Comparison of ENCODE assay signal across 14 cellular contexts in the genomic region with DNA sequence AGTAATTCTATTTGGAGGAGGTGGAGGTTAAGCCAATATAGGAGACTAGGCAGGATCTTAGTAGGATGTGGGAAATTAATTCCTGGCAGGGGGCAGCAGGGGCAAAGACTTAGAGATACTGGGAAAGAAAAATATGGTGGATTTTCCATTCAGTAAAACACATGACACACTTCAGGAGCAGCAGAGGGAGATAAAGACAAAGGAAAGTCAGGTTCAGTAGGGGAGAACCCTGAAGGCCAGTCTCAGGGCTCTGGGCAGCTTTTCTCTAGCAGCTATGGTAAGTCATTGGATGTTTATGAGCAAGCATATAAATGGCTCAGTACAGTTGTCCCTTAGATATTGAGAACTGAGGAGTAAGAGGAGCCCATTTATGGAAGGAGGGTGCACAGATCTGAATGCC.
"Had no signal": no experiment of that assay in that cellular context is flagged by ENCODE, and none has a peak within 500 bp of the region (broad histone marks: within the 10 kb centered on the region; RNA-seq: fewer than 3 reads in every experiment).

No MANE protein-coding gene starts in this region.

- H3K36me3 ChIP-seq: esophagus muscularis mucosa, lower lobe of right lung, sigmoid colon, stomach had no signal

- H3K4me3 Mint-ChIP-seq: activated B cell treated with CpG ODN at 0.5 μM for 24 hours; activated CD4-positive, alpha-beta T cell treated with anti-CD3 and anti-CD28 coated beads, Interleukin-2, amount 10 ng/mL, durations not matched to agents 7 days and 5 days; activated naive CD8-positive, alpha-beta T cell; T-helper 17 cell had no signal

- H3K27ac ChIP-seq: esophagus muscularis mucosa, lower lobe of right lung, sigmoid colon, stomach, testis had no signal

- H3K27ac Mint-ChIP-seq: activated B cell treated with CpG ODN at 0.5 μM for 24 hours; activated CD4-positive, alpha-beta T cell treated with anti-CD3 and anti-CD28 coated beads, Interleukin-2, amount 10 ng/mL, durations not matched to agents 7 days and 5 days; activated naive CD8-positive, alpha-beta T cell; T-helper 17 cell had no signal

- H3K4me3 ChIP-seq: esophagus muscularis mucosa, lower lobe of right lung, sigmoid colon, stomach, testis had no signal

- H3K4me1 ChIP-seq: esophagus muscularis mucosa, lower lobe of right lung, sigmoid colon, stomach had no signal

- H3K27me3 ChIP-seq: esophagus muscularis mucosa, sigmoid colon, stomach, testis had no signal

- H3K9me3 ChIP-seq: esophagus muscularis mucosa, lower lobe of right lung, sigmoid colon, stomach, testis had no signal

- DNase-seq: activated B cell treated with CpG ODN at 0.5 μM for 24 hours; activated CD4-positive, alpha-beta T cell treated with anti-CD3 and anti-CD28 coated beads, Interleukin-2, amount 10 ng/mL, durations not matched to agents 7 days and 5 days; activated CD8-positive, alpha-beta memory T cell treated with anti-CD3 and anti-CD28 coated beads for 24 hours; activated gamma-delta T cell treated with Interleukin-2 at 50 U/mL for 16 hours; amniotic stem cell; lower lobe of right lung; midbrain; sigmoid colon; stimulated activated CD4-positive, alpha-beta T cell treated with anti-CD3 and anti-CD28 coated beads, Interleukin-1b, Interleukin-23, amount 100 ng/mL, for 48 hours; stomach; T-helper 17 cell; testis had no signal

- H3K4me1 Mint-ChIP-seq: activated B cell treated with CpG ODN at 0.5 μM for 24 hours; activated CD4-positive, alpha-beta T cell treated with anti-CD3 and anti-CD28 coated beads, Interleukin-2, amount 10 ng/mL, durations not matched to agents 7 days and 5 days; T-helper 17 cell had no signal

- H3K9me3 Mint-ChIP-seq: activated B cell treated with CpG ODN at 0.5 μM for 24 hours; activated CD4-positive, alpha-beta T cell treated with anti-CD3 and anti-CD28 coated beads, Interleukin-2, amount 10 ng/mL, durations not matched to agents 7 days and 5 days had no signal

- H3K27me3 Mint-ChIP-seq: activated B cell treated with CpG ODN at 0.5 μM for 24 hours; activated CD4-positive, alpha-beta T cell treated with anti-CD3 and anti-CD28 coated beads, Interleukin-2, amount 10 ng/mL, durations not matched to agents 7 days and 5 days; activated naive CD8-positive, alpha-beta T cell; T-helper 17 cell had no signal

- ATAC-seq: lower lobe of right lung, T-helper 17 cell had no signal

- H3K36me3 Mint-ChIP-seq: activated naive CD8-positive, alpha-beta T cell had no signal
